ENCODE assay signal across 7 cellular contexts in the genomic region with DNA sequence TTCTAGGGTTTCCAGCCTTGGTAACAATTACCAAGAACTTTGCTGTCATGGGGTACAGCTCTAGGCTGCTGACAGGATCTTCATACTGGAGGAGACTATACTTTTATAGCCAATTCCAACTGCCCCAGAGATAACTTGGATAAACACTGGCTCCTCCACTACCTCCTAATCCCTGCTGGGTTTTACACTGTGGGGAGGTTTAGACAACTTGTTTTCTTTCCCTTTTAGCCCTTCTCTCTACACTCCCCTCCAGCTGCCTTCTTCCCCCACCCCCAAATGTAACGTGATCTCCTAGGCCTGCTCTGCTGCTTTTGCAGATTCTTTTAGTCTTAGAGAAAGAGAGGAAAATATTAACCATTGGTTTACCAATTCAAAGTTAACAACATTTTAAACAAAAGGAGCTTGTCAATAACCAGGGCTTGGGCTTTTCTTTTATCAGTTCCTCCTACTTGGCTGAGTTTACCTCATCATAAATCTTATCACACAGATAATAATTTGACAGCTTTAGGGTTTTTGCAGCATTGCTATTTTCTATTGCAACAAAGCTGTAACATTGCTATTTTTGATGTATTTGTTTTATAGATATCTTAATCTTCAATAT. TPM values are rescaled to one million over a fixed set of nuclear protein-coding genes. Genes with fewer than 3 reads are reported as not detected.
DNase-seq lines count a peak whose midpoint lies in the region; ATAC-seq and TF ChIP-seq lines count a peak whose summit lies in the region.

No MANE protein-coding gene starts in this region.

- H3K27me3 ChIP-seq in ascending aorta: no peaks in the 10 kb centered on the region
- no peaks in the 10 kb centered on the region for H3K27me3 ChIP-seq in thoracic aorta (replicated peaks; ENCODE audit: insufficient read depth)

- ATAC-seq in thoracic aorta (ENCODE audit: insufficient number of reproducible peaks, low FRiP score, low read depth): no peak
- ATAC-seq in HG03521 (IDR thresholded peaks at IDR 0.05; ENCODE audit: unreplicated experiment): no peak

- intact Hi-C loops in ascending aorta (cut with DNase I): loop anchor here (2.0 kb wide), 1 partner anchor 26 kb away; no protein-coding TSS in a partner anchor

- H3K4me3 ChIP-seq in ascending aorta: peak overlapping the region in 1 of 2 donors; percentile 35
- peak overlapping the region; percentile 49 for H3K4me3 ChIP-seq in thoracic aorta

- no peak for TF ChIP-seq CTCF in ascending aorta (IDR thresholded peaks at IDR 0.05)
- TF ChIP-seq CTCF in thoracic aorta (IDR thresholded peaks at IDR 0.05): no peak

- H3K27ac ChIP-seq in ascending aorta (peak overlapping the region; percentile 76 to 87), thoracic aorta (peak overlapping the region; percentile 44 to 82)

- H3K4me1 ChIP-seq in ascending aorta: peaks cover 0 to 20% of the 10 kb centered on the region in 2 donors
- H3K4me1 ChIP-seq in thoracic aorta (ENCODE audit: control insufficient read depth in 1 of 2, low read depth in 2 of 2): peaks cover 18 to 31% of the 10 kb centered on the region in 2 donors

- no peaks in the 10 kb centered on the region for H3K9me3 ChIP-seq in ascending aorta
- no peaks in the 10 kb centered on the region for H3K9me3 ChIP-seq in thoracic aorta

- DNase-seq in Kasumi-1 (lab: John Stamatoyannopoulos, UW) (peak; percentile 66 to 79), ascending aorta (ENCODE audit: low spot score in 2 of 2) (no peak), iris pigment epithelial cell (ENCODE audit: low read depth) (peak; percentile 87), thoracic aorta (ENCODE audit: low spot score) (no peak)
- DNase-seq in stimulated activated CD4-positive, alpha-beta T cell treated with anti-CD3 and anti-CD28 coated beads, Interleukin-15, amount 100 ng/mL, for 24 hours: no peak
- no peak for DNase-seq in activated CD4-positive, alpha-beta T cell treated with anti-CD3 and anti-CD28 coated beads for 4 hours

- no peaks in the 10 kb centered on the region for H3K36me3 ChIP-seq in ascending aorta
- no peaks in the 10 kb centered on the region for H3K36me3 ChIP-seq in thoracic aorta

RNA-seq across cellular contexts. Expression of a gene that starts 9.9 kb away (rescaled TPM):
- total RNA-seq in ascending aorta (99.1 TPM), thoracic aorta (100 to 1,000 TPM in 1 of 2 donors, 10 to 100 TPM in 1; 62.8 to 123 TPM)

Comparison
In these comparisons a context has a peak if more than half of its experiments do, and no peak if none do; other contexts are left out.
1. DNase-seq: peak in Kasumi-1 (2 of 2) and iris pigment epithelial cell (single experiment); none in ascending aorta (0 of 2), thoracic aorta (single experiment), stimulated activated CD4-positive, alpha-beta T cell treated with anti-CD3 and anti-CD28 coated beads, Interleukin-15, amount 100 ng/mL, for 24 hours (single experiment) and activated CD4-positive, alpha-beta T cell treated with anti-CD3 and anti-CD28 coated beads for 4 hours (0 of 2).